Comparison of ENCODE assay signal across 21 cellular contexts in genomic region chr17:21355586-21355985, GRCh38. TPM values are rescaled to one million over a fixed set of nuclear protein-coding genes. Genes with fewer than 3 reads are reported as not detected.
DNase-seq lines count a peak whose midpoint lies in the region; ATAC-seq and TF ChIP-seq lines count a peak whose summit lies in the region.
"Had no signal": no experiment of that assay in that cellular context is flagged by ENCODE, and none has a peak within 500 bp of the region (broad histone marks: within the 10 kb centered on the region; RNA-seq: fewer than 3 reads in every experiment).

No MANE protein-coding gene starts in this region.

- H3K9me3 ChIP-seq in RWPE2 (ENCODE audit: severe bottlenecking) (no peaks in the 10 kb centered on the region), lower lobe of right lung (no peaks in the 10 kb centered on the region), osteoblast (ENCODE audit: low read depth, low read length) (no peaks in the 10 kb centered on the region)
- H3K9me3 ChIP-seq: BE2C; BLaER1 treated with 17β-estradiol and CSF1 and Interleukin-3, amounts not matched to agents 10 nM and 100 nM had no signal

- intact Hi-C loops in lower lobe of right lung (cut with DNase I): no loop called here

- H3K4me3 ChIP-seq in RWPE2 (ENCODE audit: severe bottlenecking): no peak overlapping the region
- no peak overlapping the region for H3K4me3 ChIP-seq in lower lobe of right lung
- H3K4me3 ChIP-seq in osteoblast (ENCODE audit: insufficient read depth, low read length): no peak overlapping the region
- H3K4me3 ChIP-seq: BLaER1 treated with 17β-estradiol and CSF1 and Interleukin-3, amounts not matched to agents 10 nM and 100 nM; GM12878; GM23338 had no signal

- no peak overlapping the region for H3K4me2 ChIP-seq in osteoblast (ENCODE audit: insufficient read depth, low read length)
- H3K4me2 ChIP-seq: BLaER1 treated with 17β-estradiol and CSF1 and Interleukin-3, amounts not matched to agents 10 nM and 100 nM; GM23338 had no signal

- ATAC-seq in RWPE2 (ENCODE audit: low read depth) (no peak), lower lobe of right lung (no peak)
- ATAC-seq: GM12878, GM23338, HCT116 had no signal

- H3K36me3 ChIP-seq in RWPE2 (ENCODE audit: low read depth): no peaks in the 10 kb centered on the region
- H3K36me3 ChIP-seq in lower lobe of right lung: no peaks in the 10 kb centered on the region
- H3K36me3 ChIP-seq in osteoblast (ENCODE audit: insufficient read depth, low read length): no peaks in the 10 kb centered on the region
- H3K36me3 ChIP-seq: BE2C; BLaER1 treated with 17β-estradiol and CSF1 and Interleukin-3, amounts not matched to agents 10 nM and 100 nM had no signal

- H2AFZ ChIP-seq in osteoblast (ENCODE audit: low read length): no peak overlapping the region
- H2AFZ ChIP-seq: GM23338 had no signal

- no peaks in the 10 kb centered on the region for H3K27me3 ChIP-seq in RWPE2 (ENCODE audit: insufficient read depth, poor library complexity, severe bottlenecking)
- H3K27me3 ChIP-seq in lower lobe of right lung (ENCODE audit: low read depth): no peaks in the 10 kb centered on the region
- H3K27me3 ChIP-seq in osteoblast (ENCODE audit: insufficient read depth, low read length): peaks cover 3% of the 10 kb centered on the region
- H3K27me3 ChIP-seq: BE2C; BLaER1 treated with 17β-estradiol and CSF1 and Interleukin-3, amounts not matched to agents 10 nM and 100 nM had no signal

- no peaks in the 10 kb centered on the region for H4K20me1 ChIP-seq in osteoblast (ENCODE audit: insufficient read depth, low read length)
- H4K20me1 ChIP-seq: BLaER1 treated with 17β-estradiol and CSF1 and Interleukin-3, amounts not matched to agents 10 nM and 100 nM had no signal

- no peak overlapping the region for H3K27ac ChIP-seq in RWPE2 (ENCODE audit: poor library complexity, severe bottlenecking)
- H3K27ac ChIP-seq in lower lobe of right lung: no peak overlapping the region
- H3K27ac ChIP-seq in osteoblast (ENCODE audit: low read depth, low read length): no peak overlapping the region
- no peak overlapping the region for H3K27ac ChIP-seq in substantia nigra (ENCODE audit: low read depth, low read length, poor library complexity, severe bottlenecking)
- H3K27ac ChIP-seq: 22Rv1; BLaER1 treated with 17β-estradiol and CSF1 and Interleukin-3, amounts not matched to agents 10 nM and 100 nM had no signal

- peak; percentile 3 for DNase-seq in activated naive CD4-positive, alpha-beta T cell treated with anti-CD3 and anti-CD28 coated beads, Interleukin-2, amount 50 U/mL, for 16 hours
- DNase-seq in activated naive CD4-positive, alpha-beta T cell (lab: John Stamatoyannopoulos, UW): no peak
- DNase-seq in RWPE2 (ENCODE audit: low spot score) (peak; percentile 25), lower lobe of right lung (peak; percentile 24), osteoblast (ENCODE audit: insufficient read length, low spot score, missing footprints) (peak; percentile 73), LoVo (ENCODE audit: low spot score) (no peak), substantia nigra (lab: John Stamatoyannopoulos, UW) (no peak)
- DNase-seq in activated CD4-positive, alpha-beta T cell treated with anti-CD3 and anti-CD28 coated beads, Interleukin-2, amount 50 U/mL, for 4 hours: no peak
- DNase-seq: BE2C; CD4-positive, alpha-beta T cell; CD8-positive, alpha-beta memory T cell; DMS 273 treated with DMSO at 0.1 percent for 48 hours; DMS79; EL; GDM1; H9 had no signal

- H3K4me1 ChIP-seq in RWPE2 (ENCODE audit: insufficient read depth, poor library complexity, severe bottlenecking) (no peaks in the 10 kb centered on the region), lower lobe of right lung (peaks cover 12% of the 10 kb centered on the region), osteoblast (ENCODE audit: insufficient read depth, low read length) (peaks cover 2% of the 10 kb centered on the region)

- H3K79me2 ChIP-seq in osteoblast (ENCODE audit: insufficient read depth, low read length): no peaks in the 10 kb centered on the region

- no peak for TF ChIP-seq CTCF in RWPE2 (IDR thresholded peaks at IDR 0.05; ENCODE audit: poor library complexity, severe bottlenecking)
- TF ChIP-seq CTCF in lower lobe of right lung (IDR thresholded peaks at IDR 0.05): no peak
- no peak for TF ChIP-seq CTCF in osteoblast (IDR thresholded peaks at IDR 0.05; ENCODE audit: extremely low read depth, low read depth, low read length)

RNA-seq across cellular contexts. Expression of gene KCNJ12, which starts 20.6 kb away (rescaled TPM):
- 1.9 TPM for total RNA-seq in lower lobe of right lung
- under 0.01 and 0.29 TPM in 2 replicates for total RNA-seq in osteoblast
- total RNA-seq: CD8-positive, alpha-beta memory T cell had no signal

Comparison
In these comparisons a context has a peak if more than half of its experiments do, and no peak if none do; other contexts are left out.
1. DNase-seq: peak in activated naive CD4-positive, alpha-beta T cell treated with anti-CD3 and anti-CD28 coated beads, Interleukin-2, amount 50 U/mL, for 16 hours (single experiment), RWPE2 (single experiment), lower lobe of right lung (single experiment) and osteoblast (single experiment); none in activated naive CD4-positive, alpha-beta T cell (0 of 4), LoVo (single experiment), substantia nigra (0 of 49) and activated CD4-positive, alpha-beta T cell treated with anti-CD3 and anti-CD28 coated beads, Interleukin-2, amount 50 U/mL, for 4 hours (0 of 2).